25 cellular contexts compared by ENCODE assay signal in genomic region chr10:94069884-94070283, GRCh38.
DNase-seq lines count a peak whose midpoint lies in the region; ATAC-seq, FAIRE-seq and TF ChIP-seq lines count a peak whose summit lies in the region.
"Had no signal": no experiment of that assay in that cellular context is flagged by ENCODE, and none has a peak within 500 bp of the region (broad histone marks: within the 10 kb centered on the region; RNA-seq: fewer than 3 reads in every experiment).

No MANE protein-coding gene starts in this region.

- H3K9me3 ChIP-seq in adipocyte (ENCODE audit: control insufficient read depth, low read length) (no peaks in the 10 kb centered on the region), pancreas (no peaks in the 10 kb centered on the region)
- H3K9me3 ChIP-seq: gastrocnemius medialis, lower lobe of right lung, prostate gland, sigmoid colon, transverse colon had no signal

- no peak for TF ChIP-seq CTCF in pancreas (IDR thresholded peaks at IDR 0.05)

- peaks cover 15% of the 10 kb centered on the region for H3K4me1 ChIP-seq in adipocyte (ENCODE audit: control insufficient read depth, insufficient read depth, low read length)
- no peaks in the 10 kb centered on the region for H3K4me1 ChIP-seq in pancreas
- H3K4me1 ChIP-seq: gastrocnemius medialis, lower lobe of right lung, prostate gland, sigmoid colon had no signal

- no peak for FAIRE-seq in pancreas (lab: Jason Lieb, UNC)
- FAIRE-seq: GM12878, HepG2, kidney had no signal

- 28 to 32% methylated on average over 2 of the region's 2 CpGs for WGBS in pancreas, 2 donors

- peak; percentile 63 for DNase-seq in EL
- peak; percentile 24 for DNase-seq in LHCN-M2 (ENCODE audit: low read depth)
- peak; percentile 18 for DNase-seq in adipocyte (ENCODE audit: low read depth)
- DNase-seq in pancreas: peak in 1 of 6 donors; percentile 5
- no peak for DNase-seq in dermis blood vessel endothelial cell
- DNase-seq in CD1c-positive myeloid dendritic cell (ENCODE audit: extremely low spot score): no peak
- DNase-seq: activated CD4-positive, alpha-beta memory T cell treated with anti-CD3 and anti-CD28 coated beads, Interleukin-2, amount 10 ng/mL, durations not matched to agents 7 days and 5 days; activated CD8-positive, alpha-beta memory T cell treated with anti-CD3 and anti-CD28 coated beads, Interleukin-2, amount 50 U/mL, for 48 hours; activated naive CD4-positive, alpha-beta T cell treated with Interleukin-2 at 50 U/mL for 16 hours; gastrocnemius medialis; H7; Karpas-422; kidney; lower lobe of right lung; midbrain; naive thymus-derived CD8-positive, alpha-beta T cell; NCI-H1436 treated with DMSO at 0.1 percent for 48 hours; sigmoid colon; stimulated activated CD4-positive, alpha-beta T cell treated with anti-CD3 and anti-CD28 coated beads, Interleukin-15, amount 100 ng/mL, for 24 hours; transverse colon had no signal

- no peak overlapping the region for H3K9ac ChIP-seq in adipocyte (ENCODE audit: low read length)

- no peak overlapping the region for H3K27ac ChIP-seq in pancreas
- H3K27ac ChIP-seq: gastrocnemius medialis, lower lobe of right lung, prostate gland, sigmoid colon, transverse colon had no signal

- peak in 3 of 4 donors; percentile 67 to 70 (median 67) for ATAC-seq in pancreas
- ATAC-seq in HG03159 (IDR thresholded peaks at IDR 0.05; ENCODE audit: unreplicated experiment): no peak
- ATAC-seq: gastrocnemius medialis; GM12878; HepG2; lower lobe of right lung; naive thymus-derived CD8-positive, alpha-beta T cell; stimulated activated effector memory CD8-positive, alpha-beta T cell treated with anti-CD3 and anti-CD28 coated beads, Interleukin-12 subunit alpha, Interleukin-12 subunit beta, amount 100 ng/mL, for 72 hours had no signal

- no peaks in the 10 kb centered on the region for H3K36me3 ChIP-seq in adipocyte (ENCODE audit: control insufficient read depth, insufficient read depth, low read length, severe bottlenecking)
- H3K36me3 ChIP-seq in pancreas: no peaks in the 10 kb centered on the region
- H3K36me3 ChIP-seq: gastrocnemius medialis, lower lobe of right lung, prostate gland, sigmoid colon, transverse colon had no signal

- H3K27me3 ChIP-seq in adipocyte (replicated peaks; ENCODE audit: control insufficient read depth, insufficient read depth, low read length) (no peaks in the 10 kb centered on the region), pancreas (no peaks in the 10 kb centered on the region)
- H3K27me3 ChIP-seq: gastrocnemius medialis, sigmoid colon, transverse colon had no signal

- no peak overlapping the region for H3K4me3 ChIP-seq in adipocyte (ENCODE audit: low read length)
- H3K4me3 ChIP-seq in pancreas: no peak overlapping the region
- H3K4me3 ChIP-seq: gastrocnemius medialis, GM12878, lower lobe of right lung, prostate gland, sigmoid colon, transverse colon had no signal

- intact Hi-C loops in pancreas (cut with DNase I): no loop called here

Comparison
In these comparisons a context has a peak if more than half of its experiments do, and no peak if none do; other contexts are left out.
1. DNase-seq: peak in EL (single experiment), LHCN-M2 (single experiment) and adipocyte (single experiment); none in dermis blood vessel endothelial cell (single experiment) and CD1c-positive myeloid dendritic cell (single experiment).